In the genomic region with DNA sequence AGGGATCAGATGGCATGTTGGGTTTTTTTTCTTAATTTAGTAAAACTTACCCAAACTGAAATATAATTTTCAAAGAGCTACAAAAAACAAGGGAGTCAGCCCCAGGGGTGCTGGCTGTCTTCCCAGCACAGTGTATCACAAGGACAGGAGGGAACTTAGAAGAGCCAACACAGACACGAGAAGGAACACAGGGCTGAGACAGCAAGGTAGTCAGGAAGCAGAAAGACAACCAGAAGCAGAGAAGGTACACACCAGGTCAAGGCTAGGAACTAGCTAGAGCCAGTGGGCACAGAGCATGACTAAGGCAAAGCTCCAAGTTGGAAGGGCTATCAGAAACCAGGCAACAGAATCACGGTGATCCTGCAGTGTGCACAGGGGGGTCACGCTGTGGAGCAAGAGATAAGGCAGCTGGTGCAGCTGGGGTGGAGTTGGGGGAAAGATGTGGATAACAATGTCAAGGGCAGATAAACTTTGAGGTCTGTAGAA, we compare ENCODE assay signal across 16 cellular contexts.
DNase-seq lines count a peak whose midpoint lies in the region; ATAC-seq lines count a peak whose summit lies in the region.
"Had no signal": no experiment of that assay in that cellular context is flagged by ENCODE, and none has a peak within 500 bp of the region (broad histone marks: within the 10 kb centered on the region; RNA-seq: fewer than 3 reads in every experiment).

No MANE protein-coding gene starts in this region.

- no peak overlapping the region for H4K8ac ChIP-seq in neuronal stem cell (ENCODE audit: low read depth, low read length)

- no peak for ATAC-seq in GM18870 (IDR thresholded peaks at IDR 0.05; ENCODE audit: unreplicated experiment)
- ATAC-seq: activated T-helper 17 cell treated with anti-CD3 and anti-CD28 coated beads, Interleukin-2, amount 50 U/mL, for 72 hours had no signal

- no peak overlapping the region for H3K4ac ChIP-seq in neuronal stem cell (ENCODE audit: low read length)

- H2BK12ac ChIP-seq in neuronal stem cell (ENCODE audit: low read length): no peak overlapping the region

- H4K91ac ChIP-seq in neuronal stem cell (ENCODE audit: low read depth, low read length, poor library complexity): no peak overlapping the region

- no peak overlapping the region for H3K14ac ChIP-seq in neuronal stem cell (ENCODE audit: low read length)

- H3K27ac ChIP-seq in neuronal stem cell (replicated peaks; ENCODE audit: low read length): no peak overlapping the region
- H3K27ac ChIP-seq: coronary artery, parathyroid adenoma, VCaP had no signal

- no peaks in the 10 kb centered on the region for H3K9me3 Mint-ChIP-seq in activated naive CD4-positive, alpha-beta T cell treated with anti-CD3 and anti-CD28 coated beads, Interleukin-2, amount 10 ng/mL, durations not matched to agents 7 days and 5 days
- H3K9me3 Mint-ChIP-seq: activated T-helper 17 cell treated with anti-CD3 and anti-CD28 coated beads, Interleukin-2, amount 50 U/mL, for 72 hours had no signal

- no peaks in the 10 kb centered on the region for H3K9me3 ChIP-seq in neuronal stem cell (replicated peaks in 1 of 2; ENCODE audit: control insufficient read depth in 2 of 2, insufficient read depth in 1 of 2, low read depth in 1 of 2, low read length in 2 of 2)

- H3K27ac Mint-ChIP-seq in activated naive CD4-positive, alpha-beta T cell treated with anti-CD3 and anti-CD28 coated beads, Interleukin-2, amount 10 ng/mL, durations not matched to agents 7 days and 5 days: no peak overlapping the region
- H3K27ac Mint-ChIP-seq: activated T-helper 17 cell treated with anti-CD3 and anti-CD28 coated beads, Interleukin-2, amount 50 U/mL, for 72 hours had no signal

- no peak overlapping the region for H3K9ac ChIP-seq in neuronal stem cell (ENCODE audit: low read depth, low read length, poor library complexity)
- H3K9ac ChIP-seq: parathyroid adenoma had no signal

- peak overlapping the region in 1 of 2 donors; percentile 10 for H3K4me3 ChIP-seq in neuronal stem cell (ENCODE audit: low read length in 2 of 2)
- H3K4me3 ChIP-seq: coronary artery had no signal

- H2BK15ac ChIP-seq in neuronal stem cell (ENCODE audit: low read length): no peak overlapping the region

- H3K4me3 Mint-ChIP-seq in activated naive CD4-positive, alpha-beta T cell treated with anti-CD3 and anti-CD28 coated beads, Interleukin-2, amount 10 ng/mL, durations not matched to agents 7 days and 5 days: no peak overlapping the region
- H3K4me3 Mint-ChIP-seq: activated T-helper 17 cell treated with anti-CD3 and anti-CD28 coated beads, Interleukin-2, amount 50 U/mL, for 72 hours had no signal

- H3K4me1 ChIP-seq in neuronal stem cell (ENCODE audit: control insufficient read depth in 2 of 2, insufficient read depth in 1 of 2, low read depth in 1 of 2, low read length in 2 of 2): no peaks in the 10 kb centered on the region
- H3K4me1 ChIP-seq: parathyroid adenoma had no signal

- no CpG with 5 or more reads among the region's 3 CpGs for WGBS in neuronal stem cell (ENCODE audit: extremely low coverage in 2 of 2, insufficient read length in 2 of 2, insufficient replicate concordance in 1 of 2), 2 donors

- CTCF ChIA-PET in activated naive CD4-positive, alpha-beta T cell treated with anti-CD3 and anti-CD28 coated beads, Interleukin-2, amount 10 ng/mL, durations not matched to agents 7 days and 5 days (lab: Charles Lee): no interaction called here

- intact Hi-C loops in cardiac septum (cut with DNase I): loop anchor here (5.0 kb wide), 1 partner anchor 206 kb away; no protein-coding TSS in a partner anchor

- no peaks in the 10 kb centered on the region for H3K36me3 ChIP-seq in neuronal stem cell (replicated peaks in 1 of 2; ENCODE audit: control insufficient read depth in 2 of 2, insufficient read depth in 2 of 2, low read length in 2 of 2)

- no peaks in the 10 kb centered on the region for H3K27me3 ChIP-seq in neuronal stem cell (ENCODE audit: control insufficient read depth in 3 of 3, insufficient read depth in 3 of 3, low read depth in 1 of 3, low read length in 3 of 3)

- H2AK5ac ChIP-seq in neuronal stem cell (ENCODE audit: low read depth, low read length): no peak overlapping the region

- H3K27me3 Mint-ChIP-seq in activated naive CD4-positive, alpha-beta T cell treated with anti-CD3 and anti-CD28 coated beads, Interleukin-2, amount 10 ng/mL, durations not matched to agents 7 days and 5 days: no peaks in the 10 kb centered on the region
- H3K27me3 Mint-ChIP-seq: activated T-helper 17 cell treated with anti-CD3 and anti-CD28 coated beads, Interleukin-2, amount 50 U/mL, for 72 hours had no signal

- no peaks in the 10 kb centered on the region for H3K4me1 Mint-ChIP-seq in activated naive CD4-positive, alpha-beta T cell treated with anti-CD3 and anti-CD28 coated beads, Interleukin-2, amount 10 ng/mL, durations not matched to agents 7 days and 5 days

- H3K36me3 Mint-ChIP-seq in activated naive CD4-positive, alpha-beta T cell treated with anti-CD3 and anti-CD28 coated beads, Interleukin-2, amount 10 ng/mL, durations not matched to agents 7 days and 5 days: no peaks in the 10 kb centered on the region

- no peak overlapping the region for H2BK5ac ChIP-seq in neuronal stem cell (ENCODE audit: low read length)

- H3K23ac ChIP-seq in neuronal stem cell (ENCODE audit: low read depth, low read length, poor library complexity): peak overlapping the region; percentile 3

- no peak overlapping the region for H3K4me2 ChIP-seq in neuronal stem cell (ENCODE audit: insufficient read depth, low read length, poor library complexity, severe bottlenecking)

- no peak overlapping the region for H2AFZ ChIP-seq in neuronal stem cell (ENCODE audit: low read length)
- H2AFZ ChIP-seq: parathyroid adenoma had no signal

- no peak overlapping the region for H2BK120ac ChIP-seq in neuronal stem cell (ENCODE audit: low read depth, low read length)

- H3K79me1 ChIP-seq in neuronal stem cell (ENCODE audit: low read depth, low read length): no peaks in the 10 kb centered on the region

- DNase-seq in CMK (ENCODE audit: low read depth) (peak; percentile 67), NCI-H69 (lab: John Stamatoyannopoulos, UW) (peak; percentile 58), cardiac septum (ENCODE audit: low spot score) (peak; percentile 75), neuronal stem cell (ENCODE audit: low spot score) (no peak), activated gamma-delta T cell (lab: John Stamatoyannopoulos, UW) (no peak), NCI-H187 treated with DMSO at 0.1 percent for 48 hours (lab: John Stamatoyannopoulos, UW) (no peak)
- no peak for DNase-seq in activated naive CD4-positive, alpha-beta T cell treated with anti-CD3 and anti-CD28 coated beads, Interleukin-2, amount 10 ng/mL, durations not matched to agents 7 days and 5 days
- DNase-seq: islet precursor cell, NCI-H1694 treated with DMSO at 0.1 percent for 48 hours, NCI-H510A treated with DMSO at 0.1 percent for 48 hours, SW 1271 had no signal

- peak overlapping the region; percentile 52 for H3K18ac ChIP-seq in neuronal stem cell (ENCODE audit: low read length)

Comparison
In these comparisons a context has a peak if more than half of its experiments do, and no peak if none do; other contexts are left out.
1. DNase-seq: peak in CMK (single experiment), NCI-H69 (single experiment) and cardiac septum (single experiment); none in neuronal stem cell (single experiment), activated gamma-delta T cell (single experiment), NCI-H187 treated with DMSO at 0.1 percent for 48 hours (single experiment) and activated naive CD4-positive, alpha-beta T cell treated with anti-CD3 and anti-CD28 coated beads, Interleukin-2, amount 10 ng/mL, durations not matched to agents 7 days and 5 days (single experiment).